Comparison of ENCODE assay signal across 26 cellular contexts in the genomic region with DNA sequence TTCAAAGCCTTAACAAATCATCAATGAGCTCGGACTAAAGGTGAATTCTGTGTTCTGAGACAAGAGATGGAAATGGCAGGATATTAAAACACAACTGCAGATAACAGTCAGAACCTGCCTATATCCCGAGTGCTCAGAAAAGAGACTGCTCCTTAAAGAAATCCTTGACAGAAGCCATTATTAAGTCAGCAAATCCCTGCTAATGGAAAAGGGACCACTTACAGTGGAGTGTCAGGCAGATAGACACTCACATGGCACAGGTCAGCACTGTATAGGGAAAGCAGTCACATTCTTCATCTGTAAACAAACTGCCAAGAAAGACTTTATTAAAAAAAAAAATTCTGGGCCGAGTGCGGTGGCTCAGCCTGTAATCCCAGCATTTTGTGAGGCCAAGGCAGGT.
"Had no signal": no experiment of that assay in that cellular context is flagged by ENCODE, and none has a peak within 500 bp of the region (broad histone marks: within the 10 kb centered on the region; RNA-seq: fewer than 3 reads in every experiment).

No MANE protein-coding gene starts in this region.

- H3K36me3 ChIP-seq: esophagus squamous epithelium, gastrocnemius medialis, heart right ventricle, left lung, lower lobe of right lung had no signal

- H3K27me3 ChIP-seq: dorsolateral prefrontal cortex, esophagus squamous epithelium, gastrocnemius medialis, heart right ventricle, left lung had no signal

- H3K4me3 ChIP-seq: coronary artery, dorsolateral prefrontal cortex, esophagus squamous epithelium, gastrocnemius medialis, heart right ventricle, left lung, lower lobe of right lung, mucosa of descending colon had no signal

- H3K4me1 ChIP-seq: esophagus squamous epithelium, heart right ventricle, left lung, lower lobe of right lung had no signal

- H3K27ac Mint-ChIP-seq: mesothelial cell of epicardium had no signal

- H3K36me3 Mint-ChIP-seq: mesothelial cell of epicardium had no signal

- ATAC-seq: esophagus mucosa, gastrocnemius medialis, heart right ventricle, left cardiac atrium, left lung, left ventricle myocardium superior, lower lobe of right lung, mucosa of descending colon had no signal

- H3K27ac ChIP-seq: coronary artery, dorsolateral prefrontal cortex, epithelial cell of prostate, esophagus squamous epithelium, gastrocnemius medialis, heart right ventricle, left lung, lower lobe of right lung had no signal

- FAIRE-seq: colon, endometrium, islet of Langerhans, keratinocyte had no signal

- H3K9me3 ChIP-seq: esophagus squamous epithelium, gastrocnemius medialis, heart right ventricle, left lung, lower lobe of right lung, mucosa of descending colon had no signal

- H3K4me3 Mint-ChIP-seq: mesothelial cell of epicardium had no signal

- DNase-seq: dermis blood vessel endothelial cell; dorsolateral prefrontal cortex; effector CD4-positive, alpha-beta T cell; effector memory CD4-positive, alpha-beta T cell; erythroblast; esophagus squamous epithelium; foreskin fibroblast; foreskin melanocyte; gastrocnemius medialis; glutamatergic neuron; heart right ventricle; hippocampal formation; left cardiac atrium; left lung; left ventricle myocardium superior; lower lobe of right lung; mesenchymal stem cell; mucosa of descending colon had no signal

- H3K9me3 Mint-ChIP-seq: mesothelial cell of epicardium had no signal
